Comparison of ENCODE assay signal across 19 cellular contexts in the genomic region with DNA sequence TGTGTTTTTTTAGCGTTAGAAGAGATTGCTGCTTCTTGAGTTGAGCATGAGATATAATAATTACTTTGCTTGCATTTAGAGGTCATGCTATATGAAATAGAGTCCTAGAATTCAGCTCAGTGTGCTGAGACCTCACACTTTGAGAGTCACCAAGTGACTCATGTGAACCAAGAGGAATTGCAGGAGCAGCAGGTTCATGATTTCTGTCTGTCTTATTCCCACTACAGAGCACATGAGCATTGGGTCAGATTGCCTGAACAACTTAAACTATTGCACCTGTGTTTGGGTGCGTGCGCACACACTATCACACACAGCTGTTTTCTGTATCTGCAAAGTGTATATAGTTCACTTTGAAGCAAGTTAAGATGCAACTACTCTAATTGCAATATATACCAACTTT.
"Had no signal": no experiment of that assay in that cellular context is flagged by ENCODE, and none has a peak within 500 bp of the region (broad histone marks: within the 10 kb centered on the region; RNA-seq: fewer than 3 reads in every experiment).

No MANE protein-coding gene starts in this region.

- H3K27ac ChIP-seq: epithelial cell of prostate, esophagus squamous epithelium, lower lobe of right lung had no signal

- FAIRE-seq: endometrium, islet of Langerhans, urothelium cell line had no signal

- H3K36me3 Mint-ChIP-seq: natural killer cell treated with Interleukin-12 subunit alpha and Interleukin-12 subunit beta and Interleukin-15 and Interleukin-18, amount 100 ng/mL, for 72 hours had no signal

- H3K36me3 ChIP-seq: esophagus squamous epithelium, lower lobe of right lung had no signal

- H3K4me3 Mint-ChIP-seq: natural killer cell treated with Interleukin-12 subunit alpha and Interleukin-12 subunit beta and Interleukin-15 and Interleukin-18, amount 100 ng/mL, for 72 hours had no signal

- H3K27ac Mint-ChIP-seq: natural killer cell treated with Interleukin-12 subunit alpha and Interleukin-12 subunit beta and Interleukin-15 and Interleukin-18, amount 100 ng/mL, for 72 hours had no signal

- H3K9me3 Mint-ChIP-seq: natural killer cell treated with Interleukin-12 subunit alpha and Interleukin-12 subunit beta and Interleukin-15 and Interleukin-18, amount 100 ng/mL, for 72 hours had no signal

- H3K27me3 ChIP-seq: esophagus squamous epithelium had no signal

- DNase-seq: effector memory CD4-positive, alpha-beta T cell; esophagus squamous epithelium; head of caudate nucleus; hippocampal formation; kidney glomerular epithelial cell; lower lobe of right lung; mesenchymal stem cell; midbrain; right cardiac atrium; stimulated activated CD4-positive, alpha-beta T cell treated with anti-CD3 and anti-CD28 coated beads, Interleukin-2, amount 100 ng/mL, for 48 hours; stimulated activated naive CD4-positive, alpha-beta T cell treated with Interleukin-2 at 50 U/mL for 16 hours; trophoblast cell had no signal

- H3K9me3 ChIP-seq: esophagus squamous epithelium, lower lobe of right lung had no signal

- H3K4me3 ChIP-seq: esophagus squamous epithelium, lower lobe of right lung, smooth muscle cell had no signal

- ATAC-seq: left lobe of liver; natural killer cell treated with Interleukin-12 subunit alpha and Interleukin-12 subunit beta and Interleukin-15 and Interleukin-18, amount 100 ng/mL, for 72 hours had no signal
